ENCODE assay signal across 8 cellular contexts in the genomic region with DNA sequence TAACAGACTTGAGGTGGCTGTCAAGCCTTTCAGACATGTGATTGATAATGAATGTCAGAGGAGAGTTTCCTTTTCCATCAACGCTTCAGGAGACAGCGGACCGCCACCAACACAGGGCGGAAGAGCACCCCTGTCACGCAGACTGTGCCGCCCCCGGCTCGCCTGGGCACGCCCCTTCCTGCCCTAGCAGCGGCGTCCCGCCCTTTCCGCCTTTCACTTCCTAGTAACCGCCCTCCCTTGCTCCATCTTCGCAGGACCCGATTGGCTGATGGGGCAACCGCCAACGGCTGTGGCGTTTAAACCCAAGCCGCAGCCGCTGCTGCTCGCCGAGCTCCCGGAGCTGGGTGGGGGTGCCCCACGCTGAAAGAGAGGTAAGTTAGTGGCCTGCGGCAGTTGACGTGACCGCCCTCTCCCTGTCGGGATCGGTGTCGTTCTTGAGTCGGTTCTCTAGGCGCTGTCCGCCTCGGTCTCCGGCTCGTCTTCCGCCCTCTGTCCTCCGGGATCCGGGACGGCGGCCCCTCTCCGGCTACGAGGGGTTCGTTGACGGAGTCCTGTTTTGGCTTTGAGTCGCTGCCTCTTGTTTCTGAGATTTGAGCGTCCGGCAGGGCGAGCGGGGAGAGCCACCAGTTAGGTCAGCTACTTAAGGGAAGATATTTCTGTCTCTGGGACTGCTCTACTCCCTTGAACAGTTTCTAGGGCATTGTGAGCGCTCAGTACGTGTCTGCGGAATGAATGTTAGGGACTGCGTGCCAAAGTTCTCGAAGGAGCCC. TPM values are rescaled to one million over a fixed set of nuclear protein-coding genes. Genes with fewer than 3 reads are reported as not detected.
DNase-seq lines count a peak whose midpoint lies in the region; TF ChIP-seq lines count a peak whose summit lies in the region.

A gene with protein sequence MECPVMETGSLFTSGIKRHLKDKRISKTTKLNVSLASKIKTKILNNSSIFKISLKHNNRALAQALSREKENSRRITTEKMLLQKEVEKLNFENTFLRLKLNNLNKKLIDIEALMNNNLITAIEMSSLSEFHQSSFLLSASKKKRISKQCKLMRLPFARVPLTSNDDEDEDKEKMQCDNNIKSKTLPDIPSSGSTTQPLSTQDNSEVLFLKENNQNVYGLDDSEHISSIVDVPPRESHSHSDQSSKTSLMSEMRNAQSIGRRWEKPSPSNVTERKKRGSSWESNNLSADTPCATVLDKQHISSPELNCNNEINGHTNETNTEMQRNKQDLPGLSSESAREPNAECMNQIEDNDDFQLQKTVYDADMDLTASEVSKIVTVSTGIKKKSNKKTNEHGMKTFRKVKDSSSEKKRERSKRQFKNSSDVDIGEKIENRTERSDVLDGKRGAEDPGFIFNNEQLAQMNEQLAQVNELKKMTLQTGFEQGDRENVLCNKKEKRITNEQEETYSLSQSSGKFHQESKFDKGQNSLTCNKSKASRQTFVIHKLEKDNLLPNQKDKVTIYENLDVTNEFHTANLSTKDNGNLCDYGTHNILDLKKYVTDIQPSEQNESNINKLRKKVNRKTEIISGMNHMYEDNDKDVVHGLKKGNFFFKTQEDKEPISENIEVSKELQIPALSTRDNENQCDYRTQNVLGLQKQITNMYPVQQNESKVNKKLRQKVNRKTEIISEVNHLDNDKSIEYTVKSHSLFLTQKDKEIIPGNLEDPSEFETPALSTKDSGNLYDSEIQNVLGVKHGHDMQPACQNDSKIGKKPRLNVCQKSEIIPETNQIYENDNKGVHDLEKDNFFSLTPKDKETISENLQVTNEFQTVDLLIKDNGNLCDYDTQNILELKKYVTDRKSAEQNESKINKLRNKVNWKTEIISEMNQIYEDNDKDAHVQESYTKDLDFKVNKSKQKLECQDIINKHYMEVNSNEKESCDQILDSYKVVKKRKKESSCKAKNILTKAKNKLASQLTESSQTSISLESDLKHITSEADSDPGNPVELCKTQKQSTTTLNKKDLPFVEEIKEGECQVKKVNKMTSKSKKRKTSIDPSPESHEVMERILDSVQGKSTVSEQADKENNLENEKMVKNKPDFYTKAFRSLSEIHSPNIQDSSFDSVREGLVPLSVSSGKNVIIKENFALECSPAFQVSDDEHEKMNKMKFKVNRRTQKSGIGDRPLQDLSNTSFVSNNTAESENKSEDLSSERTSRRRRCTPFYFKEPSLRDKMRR (plus strand): TSS at position 326 of the 770 bp plus-strand sequence. CDS start 6,769 bp downstream, outside the sequence.

- TF ChIP-seq POLR2A in stomach (IDR thresholded peaks at IDR 0.05): no peak

- H3K9me3 Mint-ChIP-seq in neural crest cell: no peaks in the 10 kb centered on the region

- intact Hi-C loops in stomach (cut with DNase I; ENCODE audit: low total_unique reads): no loop called here

- 0 to 1% (median 1%) methylated on average over 36 to 56 of the region's 56 CpGs for WGBS in stomach, 5 donors

- DNase-seq in GM04503 (ENCODE audit: low read depth) (peak; percentile 70), HFF-Myc (ENCODE audit: extremely low read depth, low read depth) (peak; percentile 82), MV-4-11 (lab: John Stamatoyannopoulos, UW) (peak; percentile 97), SJSA1 (ENCODE audit: low read depth in 1 of 2, low spot score in 2 of 2) (peak; percentile 96 to 98), fibroblast of villous mesenchyme (ENCODE audit: low read depth) (peak; percentile 92), neural crest cell (ENCODE audit: low read depth, low spot score) (peak; percentile 88), stomach (peak; percentile 94)
- DNase-seq in activated gamma-delta T cell treated with anti-CD3 and anti-CD28 coated beads, Interleukin-2, amount 50 U/mL, for 16 hours (ENCODE audit: low read depth): peak; percentile 94

- TF ChIP-seq CTCF in HFF-Myc (IDR thresholded peaks at IDR 0.05; ENCODE audit: low read depth, low read length, missing control alignments) (no peak), fibroblast of villous mesenchyme (IDR thresholded peaks at IDR 0.05; ENCODE audit: insufficient read depth, low read depth, low read length) (no peak), neural crest cell (conservative IDR thresholded peaks at IDR 0.05) (no peak), stomach (IDR thresholded peaks at IDR 0.05) (no peak)

- TF ChIP-seq EP300 in stomach (IDR thresholded peaks at IDR 0.05): no peak

- H3K27ac ChIP-seq in SJSA1 (peak within 1 kb of the TSS; percentile 83), stomach (peak within 1 kb of the TSS; percentile 28 to 80 (median 68))

- H3K9me3 ChIP-seq in SJSA1 (replicated peaks): no peaks in the 10 kb centered on the region
- H3K9me3 ChIP-seq in stomach: no peaks in the 10 kb centered on the region

- H3K36me3 ChIP-seq in SJSA1: no peaks in the 10 kb centered on the region
- H3K36me3 ChIP-seq in stomach: no peaks in the 10 kb centered on the region

- no peaks in the 10 kb centered on the region for H3K36me3 Mint-ChIP-seq in neural crest cell (ENCODE audit: low read depth)

- H3K4me3 ChIP-seq in HFF-Myc (replicated peaks; ENCODE audit: low read depth, low read length) (peak within 1 kb of the TSS; percentile 87), SJSA1 (peak within 1 kb of the TSS; percentile 64), fibroblast of villous mesenchyme (ENCODE audit: low read depth, low read length) (peak within 1 kb of the TSS; percentile 91), stomach (peak within 1 kb of the TSS; percentile 69 to 98 (median 88))

- H3K4me1 ChIP-seq in SJSA1 (replicated peaks) (peaks cover 25% of the 10 kb centered on the region), stomach (peaks cover 6 to 11% (median 10%) of the 10 kb centered on the region in 4 donors)

- peaks cover 16% of the 10 kb centered on the region for H3K27me3 Mint-ChIP-seq in neural crest cell (ENCODE audit: low read depth)

- H3K4me3 Mint-ChIP-seq in neural crest cell: peak within 1 kb of the TSS; percentile 89

- peak within 1 kb of the TSS; percentile 84 for H3K27ac Mint-ChIP-seq in neural crest cell (ENCODE audit: unreplicated experiment)

- H3K4me1 Mint-ChIP-seq in neural crest cell: peaks cover 32% of the 10 kb centered on the region

- H3K27me3 ChIP-seq in SJSA1 (replicated peaks) (no peaks in the 10 kb centered on the region), stomach (peaks cover 0 to 11% (median 0%) of the 10 kb centered on the region in 3 donors)

RNA-seq across cellular contexts. Expression of the gene that starts here (rescaled TPM):
- total RNA-seq in SJSA1 (2014; rRNA removed; shearing (Covaris generic)): 16.4 and 22.9 TPM in 2 replicates
- total RNA-seq in fibroblast of villous mesenchyme (5.8 and 12.1 TPM in 2 replicates), neural crest cell (33.1 and 33.5 TPM in 2 replicates), stomach (1 to 10 TPM in 4 of 5 donors, under 1 TPM in 1; 0.58 to 6.7 (median 3.7) TPM)
- 1 to 10 TPM in 2 of 3 donors, under 1 TPM in 1; 0.92 to 1.3 (median 1.1) TPM for polyA plus RNA-seq in stomach

Comparison
In these comparisons a context has a peak if more than half of its experiments do, and no peak if none do; other contexts are left out.
1. Peak in every context shown above with its lines: DNase-seq, H3K4me3 ChIP-seq and H3K27ac ChIP-seq.